ENCODE assay signal across 10 cellular contexts in genomic region chr10:79320785-79321493, GRCh38. TPM values are rescaled to one million over a fixed set of nuclear protein-coding genes. Genes with fewer than 3 reads are reported as not detected.
A peak's percentile ranks its signal among the peaks of the same experiment; 100 is the strongest.
DNase-seq lines count a peak whose midpoint lies in the region; ATAC-seq, FAIRE-seq and TF ChIP-seq lines count a peak whose summit lies in the region.
"Had no signal": no experiment of that assay in that cellular context is flagged by ENCODE, and none has a peak within 500 bp of the region (broad histone marks: within the 10 kb centered on the region; RNA-seq: fewer than 3 reads in every experiment).

No MANE protein-coding gene starts in this region.

- H3K4me2 ChIP-seq in endothelial cell of umbilical vein (ENCODE audit: insufficient read depth, low read length) = no peak overlapping the region

- peaks cover 10% of the 10 kb centered on the region for H3K27me3 Mint-ChIP-seq in activated naive CD4-positive, alpha-beta T cell treated with anti-CD3 and anti-CD28 coated beads, Interleukin-2, amount 10 ng/mL, durations not matched to agents 7 days and 5 days

- POLR2A ChIA-PET in endothelial cell of umbilical vein (lab: Charles Lee) = no interaction called here

- no peak overlapping the region for H3K4me3 Mint-ChIP-seq in activated naive CD4-positive, alpha-beta T cell treated with anti-CD3 and anti-CD28 coated beads, Interleukin-2, amount 10 ng/mL, durations not matched to agents 7 days and 5 days

- dilution Hi-C loops in endothelial cell of umbilical vein (cut with MboI; ENCODE audit: extremely low pct_ligation_motif_present, low sequenced_read_pairs) = no loop called here

- peaks cover 14% of the 10 kb centered on the region for H3K9me3 Mint-ChIP-seq in activated naive CD4-positive, alpha-beta T cell treated with anti-CD3 and anti-CD28 coated beads, Interleukin-2, amount 10 ng/mL, durations not matched to agents 7 days and 5 days

- H3K9me3 ChIP-seq in endothelial cell of umbilical vein (replicated peaks; ENCODE audit: control insufficient read depth, insufficient read depth, low read length) = no peaks in the 10 kb centered on the region

- no peaks in the 10 kb centered on the region for H3K9me1 ChIP-seq in endothelial cell of umbilical vein (replicated peaks; ENCODE audit: control insufficient read depth, extremely low read depth, insufficient read depth, low read length)

- CTCF ChIA-PET in activated naive CD4-positive, alpha-beta T cell treated with anti-CD3 and anti-CD28 coated beads, Interleukin-2, amount 10 ng/mL, durations not matched to agents 7 days and 5 days (lab: Charles Lee) = interaction anchor here (0.9 to 2.8 kb wide), 2 partner anchors 10 to 27 kb away, joined by 3 to 12 read pairs; no protein-coding TSS in a partner anchor
- CTCF ChIA-PET in endothelial cell of umbilical vein (lab: Charles Lee) = interaction anchor here (0.5 to 3.1 kb wide), 3 partner anchors 24 to 126 kb away, joined by 3 to 8 read pairs (median 3); no protein-coding TSS in a partner anchor

- no TSS peak for BruUV-seq in endothelial cell of umbilical vein (replicated peaks; lab: Mats Ljungman, UMichigan)

- peaks cover 11% of the 10 kb centered on the region for H3K4me1 ChIP-seq in endothelial cell of umbilical vein (ENCODE audit: control insufficient read depth, extremely low read depth, insufficient read depth, low read length)

- no peak overlapping the region for H2AFZ ChIP-seq in endothelial cell of umbilical vein (ENCODE audit: low read depth, low read length)

- peaks cover 88% of the 10 kb centered on the region for H3K4me1 Mint-ChIP-seq in activated naive CD4-positive, alpha-beta T cell treated with anti-CD3 and anti-CD28 coated beads, Interleukin-2, amount 10 ng/mL, durations not matched to agents 7 days and 5 days

- no peaks in the 10 kb centered on the region for H3K36me3 ChIP-seq in endothelial cell of umbilical vein (ENCODE audit: control insufficient read depth in 2 of 2, extremely low read depth in 1 of 2, insufficient read depth in 2 of 2, low read length in 2 of 2)

- peaks cover 11% of the 10 kb centered on the region for H3K36me3 Mint-ChIP-seq in activated naive CD4-positive, alpha-beta T cell treated with anti-CD3 and anti-CD28 coated beads, Interleukin-2, amount 10 ng/mL, durations not matched to agents 7 days and 5 days

- intact Hi-C loops in endothelial cell of umbilical vein (cut with micrococcal nuclease) = no loop called here

- H3K79me2 ChIP-seq in endothelial cell of umbilical vein (ENCODE audit: control insufficient read depth, insufficient read depth, low read length) = no peaks in the 10 kb centered on the region

- peak; percentile 45 for DNase-seq in activated naive CD4-positive, alpha-beta T cell treated with Interleukin-2 at 50 U/mL for 16 hours
- DNase-seq in activated naive CD4-positive, alpha-beta T cell treated with anti-CD3 and anti-CD28 coated beads, Interleukin-2, amount 10 ng/mL, durations not matched to agents 7 days and 5 days = no peak
- DNase-seq in RPMI7951 (ENCODE audit: low read depth) (peak; percentile 97), endothelial cell of umbilical vein (ENCODE audit: low read depth, low spot score) (no peak)
- DNase-seq in stimulated activated CD4-positive, alpha-beta T cell treated with anti-CD3 and anti-CD28 coated beads, Interleukin-2, amount 100 ng/mL, for 48 hours = peak; percentile 21 to 23
- DNase-seq: DND-41, NCI-H510A treated with DMSO at 0.1 percent for 48 hours had no signal

- H3K4me3 ChIP-seq in endothelial cell of umbilical vein (replicated peaks in 1 of 3; ENCODE audit: insufficient read depth in 1 of 3, low read depth in 1 of 3, low read length in 3 of 3) = no peak overlapping the region

- TF ChIP-seq POLR2A in endothelial cell of umbilical vein (IDR thresholded peaks at IDR 0.05; ENCODE audit: low read depth, low read length) = no peak

- no peak for FAIRE-seq in endothelial cell of umbilical vein (lab: Jason Lieb, UNC)

- H3K9ac ChIP-seq in endothelial cell of umbilical vein (replicated peaks; ENCODE audit: extremely low read depth, insufficient read depth, low read length) = no peak overlapping the region

- no peak for ATAC-seq in GM21528 (IDR thresholded peaks at IDR 0.05; ENCODE audit: low FRiP score, unreplicated experiment)
- no peak for ATAC-seq in GM19351 (IDR thresholded peaks at IDR 0.05; ENCODE audit: unreplicated experiment)
- no peak for ATAC-seq in HG02852 (IDR thresholded peaks at IDR 0.05; ENCODE audit: unreplicated experiment)

- no peak overlapping the region for H3K27ac ChIP-seq in endothelial cell of umbilical vein (ENCODE audit: insufficient read depth, low read depth, low read length)

- no peak overlapping the region for H3K27ac Mint-ChIP-seq in activated naive CD4-positive, alpha-beta T cell treated with anti-CD3 and anti-CD28 coated beads, Interleukin-2, amount 10 ng/mL, durations not matched to agents 7 days and 5 days

- TF ChIP-seq CTCF in endothelial cell of umbilical vein (IDR thresholded peaks at IDR 0.05; ENCODE audit: extremely low read depth in 1 of 2, insufficient read depth in 1 of 2, low read depth in 1 of 2, low read length in 2 of 2) = no peak

- H3K27me3 ChIP-seq in endothelial cell of umbilical vein (ENCODE audit: control insufficient read depth in 2 of 2, insufficient read depth in 2 of 2, low read length in 2 of 2) = peaks cover 0 to under 1% of the 10 kb centered on the region in 2 experiments

- H4K20me1 ChIP-seq in endothelial cell of umbilical vein (replicated peaks; ENCODE audit: control insufficient read depth, extremely low read depth, insufficient read depth, low read length) = no peaks in the 10 kb centered on the region

TF ChIP-seq in endothelial cell of umbilical vein, 7 proteins besides CTCF, POLR2A, EP300 and RAD21:
- TF ChIP-seq FOS (IDR thresholded peaks at IDR 0.05; ENCODE audit: borderline replicate concordance, insufficient read depth, low read length) (peak; percentile 48), POLR2AphosphoS5 (IDR thresholded peaks at IDR 0.05; ENCODE audit: insufficient read depth, low read depth, low read length) (no peak), MAX (IDR thresholded peaks at IDR 0.05; ENCODE audit: insufficient read depth, insufficient read length) (no peak)

RNA-seq across cellular contexts. Expression of gene PPIF, which starts 26.3 kb away (rescaled TPM):
- 19.1 and 23.0 TPM in 2 replicates for total RNA-seq in RPMI7951 (2014; rRNA removed; shearing (Covaris generic))
- total RNA-seq in endothelial cell of umbilical vein = 42.7 and 51.2 TPM in 2 replicates
- 38.7 and 50.7 TPM in 2 replicates for polyA plus RNA-seq in endothelial cell of umbilical vein
- 73.6 and 86.3 TPM in 2 replicates for polyA plus RNA-seq in endothelial cell of umbilical vein (2011; cell fraction: cytosol; rRNA removed)
- polyA plus RNA-seq in endothelial cell of umbilical vein (2011; cell fraction: nucleus; rRNA removed) = 59.8 and 66.8 TPM in 2 replicates
- 60.9 and 70.8 TPM in 2 replicates for polyA plus RNA-seq in endothelial cell of umbilical vein (2012)
- polyA minus RNA-seq in endothelial cell of umbilical vein = 40.4 and 49.0 TPM in 2 replicates
- 79.4 TPM for polyA minus RNA-seq in endothelial cell of umbilical vein (2011; cell fraction: cytosol; rRNA and poly(A)+ RNA removed)
- 27.5 and 31.9 TPM in 2 replicates for polyA minus RNA-seq in endothelial cell of umbilical vein (2011; cell fraction: nucleus; rRNA and poly(A)+ RNA removed)

Comparison
In these comparisons a context has a peak if more than half of its experiments do, and no peak if none do; other contexts are left out.
1. DNase-seq: peak in activated naive CD4-positive, alpha-beta T cell treated with Interleukin-2 at 50 U/mL for 16 hours (single experiment), RPMI7951 (single experiment) and stimulated activated CD4-positive, alpha-beta T cell treated with anti-CD3 and anti-CD28 coated beads, Interleukin-2, amount 100 ng/mL, for 48 hours (2 of 2); none in activated naive CD4-positive, alpha-beta T cell treated with anti-CD3 and anti-CD28 coated beads, Interleukin-2, amount 10 ng/mL, durations not matched to agents 7 days and 5 days (single experiment) and endothelial cell of umbilical vein (single experiment).